In the genomic region with DNA sequence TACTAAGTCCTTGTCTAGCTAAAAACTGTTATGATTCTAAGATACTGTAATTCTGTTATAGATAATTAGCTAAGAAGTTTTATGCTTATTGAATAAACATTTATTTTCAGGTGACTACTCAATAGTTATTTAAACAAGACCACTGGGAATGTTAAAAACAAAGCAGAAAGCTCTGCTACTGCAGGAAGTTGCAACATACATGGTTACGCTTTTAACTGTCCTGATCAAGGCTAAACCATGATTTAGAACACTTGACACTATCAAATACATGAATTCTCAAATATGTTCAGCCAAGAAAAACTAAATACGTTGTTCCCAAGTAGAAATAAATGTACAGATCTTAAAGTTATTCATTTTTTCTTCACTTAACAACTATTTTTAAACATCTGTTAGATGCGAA, we compare ENCODE assay signal across 33 cellular contexts.
"Had no signal": no experiment of that assay in that cellular context is flagged by ENCODE, and none has a peak within 500 bp of the region (broad histone marks: within the 10 kb centered on the region; RNA-seq: fewer than 3 reads in every experiment).

No MANE protein-coding gene starts in this region.

- H3K9me3 ChIP-seq: adrenal gland, ascending aorta had no signal

- H3K36me3 ChIP-seq: adrenal gland, ascending aorta, cardiac muscle cell had no signal

- H3K4me3 ChIP-seq: adrenal gland, ascending aorta, cardiac muscle cell had no signal

- ATAC-seq: activated CD8-positive, alpha-beta T cell treated with anti-CD3 and anti-CD28 coated beads for 36 hours; activated naive CD4-positive, alpha-beta T cell treated with anti-CD3 and anti-CD28 coated beads, Interleukin-2, amount 50 U/mL, for 72 hours; activated T-cell treated with anti-CD3 and anti-CD28 coated beads, Interleukin-2, amount 50 U/mL, for 4 hours; activated T-cell treated with anti-CD3 and anti-CD28 coated beads, Interleukin-2, amount 50 U/mL, for 72 hours; activated T-helper 17 cell treated with anti-CD3 and anti-CD28 coated beads, Interleukin-2, amount 50 U/mL, for 72 hours had no signal

- H3K27ac ChIP-seq: adrenal gland, ascending aorta, cardiac muscle cell, VCaP had no signal

- DNase-seq: activated B cell treated with CpG ODN at 0.5 μM for 24 hours; activated CD4-positive, alpha-beta memory T cell treated with anti-CD3 and anti-CD28 coated beads for 36 hours; activated CD4-positive, alpha-beta T cell treated with anti-CD3 and anti-CD28 coated beads for 4 hours; activated CD4-positive, alpha-beta T cell treated with anti-CD3 and anti-CD28 coated beads, Interleukin-2, amount 10 ng/mL, durations not matched to agents 24 days and 14 days; activated CD4-positive, alpha-beta T cell treated with anti-CD3 and anti-CD28 coated beads, Interleukin-2, amount 50 U/mL, for 1 hour; activated CD4-positive, alpha-beta T cell treated with anti-CD3 and anti-CD28 coated beads, Interleukin-2, amount 50 U/mL, for 4 hours; activated CD4-positive, CD25-positive, alpha-beta regulatory T cell treated with anti-CD3 and anti-CD28 coated beads, Interleukin-2, amount 50 U/mL, for 72 hours; activated CD8-positive, alpha-beta memory T cell treated with anti-CD3 and anti-CD28 coated beads, Interleukin-2, amount 50 U/mL, for 4 hours; activated CD8-positive, alpha-beta T cell treated with anti-CD3 and anti-CD28 coated beads for 36 hours; activated effector memory CD4-positive, alpha-beta T cell treated with anti-CD3 and anti-CD28 coated beads, Interleukin-2, amount 50 U/mL, for 16 hours; activated gamma-delta T cell treated with Interleukin-2 at 50 U/mL for 16 hours; activated naive CD4-positive, alpha-beta T cell; activated naive CD4-positive, alpha-beta T cell treated with anti-CD3 and anti-CD28 coated beads for 36 hours; activated naive CD4-positive, alpha-beta T cell treated with anti-CD3 and anti-CD28 coated beads, Interleukin-2, amount 50 U/mL, for 16 hours; activated naive CD8-positive, alpha-beta T cell treated with anti-CD3 and anti-CD28 coated beads for 36 hours; activated T-cell treated with anti-CD3 and anti-CD28 coated beads for 4 hours; activated T-cell treated with anti-CD3 and anti-CD28 coated beads, Interleukin-2, amount 50 U/mL, for 1 hour; activated T-cell treated with anti-CD3 and anti-CD28 coated beads, Interleukin-2, amount 50 U/mL, for 4 hours; activated T-cell treated with anti-CD3 and anti-CD28 coated beads, Interleukin-2, amount 50 U/mL, for 72 hours; adrenal gland; amygdala; anterior cingulate cortex; caudate nucleus; cerebellar nuclear complex; T-helper 2 cell; T-helper 9 cell had no signal

- H3K27me3 ChIP-seq: adrenal gland, ascending aorta, cardiac muscle cell had no signal

- H3K4me1 ChIP-seq: adrenal gland, ascending aorta had no signal

- FAIRE-seq: bronchial epithelial cell, TTC549 had no signal
